16 cellular contexts compared by ENCODE assay signal in the genomic region with DNA sequence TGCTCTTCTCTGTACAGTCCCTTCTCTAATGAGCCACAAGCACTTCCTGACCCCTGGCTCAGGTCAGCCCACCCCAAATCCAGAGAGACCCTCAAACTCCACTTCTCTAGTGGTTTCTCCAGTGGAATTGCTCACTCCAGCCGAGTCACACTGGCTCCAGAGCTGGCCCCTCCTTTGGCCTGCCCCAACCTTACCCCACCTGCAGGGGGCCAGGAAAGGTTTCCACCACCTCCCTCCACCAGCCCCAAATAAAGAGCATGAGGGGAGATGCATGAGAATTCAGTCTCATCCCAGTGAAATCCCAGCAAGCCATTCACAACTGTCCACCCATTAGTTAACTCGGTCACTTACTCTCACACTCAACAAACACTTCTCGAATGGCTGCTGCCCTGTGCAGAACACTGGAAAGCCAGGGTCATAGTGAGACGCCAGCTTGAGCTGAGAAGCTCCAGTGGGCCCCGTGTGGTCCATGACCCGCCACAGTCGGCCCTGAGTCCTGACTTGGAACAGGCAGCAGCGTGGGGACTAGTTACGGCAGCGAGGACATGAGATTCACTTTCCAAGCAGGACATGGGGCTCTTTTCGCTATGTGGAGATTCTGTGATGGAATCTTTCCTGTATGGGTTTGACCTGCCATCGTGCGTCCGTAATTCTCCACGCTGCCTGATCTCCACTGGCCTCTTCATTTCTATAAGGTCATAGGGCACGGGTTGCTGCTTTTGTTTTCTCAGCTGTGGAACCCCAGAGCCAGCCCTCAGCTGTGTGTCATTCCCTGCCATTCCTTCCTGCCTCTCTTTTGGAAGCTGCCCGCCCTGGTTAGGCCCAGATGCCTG. TPM values are rescaled to one million over a fixed set of nuclear protein-coding genes. Genes with fewer than 3 reads are reported as not detected.
DNase-seq lines count a peak whose midpoint lies in the region; ATAC-seq, FAIRE-seq and TF ChIP-seq lines count a peak whose summit lies in the region.
"Had no signal": no experiment of that assay in that cellular context is flagged by ENCODE, and none has a peak within 500 bp of the region (broad histone marks: within the 10 kb centered on the region; RNA-seq: fewer than 3 reads in every experiment).

No MANE protein-coding gene starts in this region.

- H4K20me1 ChIP-seq in keratinocyte (ENCODE audit: control insufficient read depth, extremely low read depth, insufficient read depth, low read length), result no peaks in the 10 kb centered on the region

- H3K27me3 Mint-ChIP-seq in activated CD8-positive, alpha-beta T cell treated with anti-CD3 and anti-CD28 coated beads, Interleukin-2, amount 10 ng/mL, durations not matched to agents 7 days and 5 days (ENCODE audit: low read depth), result no peaks in the 10 kb centered on the region

- intact Hi-C loops in upper lobe of right lung (cut with DNase I), result no loop called here

- CTCF ChIA-PET in AG04450 (lab: Charles Lee), result no interaction called here
- CTCF ChIA-PET in activated CD8-positive, alpha-beta T cell treated with anti-CD3 and anti-CD28 coated beads, Interleukin-2, amount 10 ng/mL, durations not matched to agents 7 days and 5 days (lab: Charles Lee), result interaction anchor here (1.3 kb wide), 1 partner anchor 50 kb away, joined by 4 read pairs; no protein-coding TSS in a partner anchor

- no peak overlapping the region for H3K4me3 Mint-ChIP-seq in activated CD8-positive, alpha-beta T cell treated with anti-CD3 and anti-CD28 coated beads, Interleukin-2, amount 10 ng/mL, durations not matched to agents 7 days and 5 days
- H3K4me3 Mint-ChIP-seq: activated T-cell treated with anti-CD3 and anti-CD28 coated beads, Interleukin-2, amount 50 U/mL, for 72 hours; CD4-positive, CD25-positive, alpha-beta regulatory T cell had no signal

- H3K36me3 ChIP-seq in H7 (replicated peaks; ENCODE audit: control insufficient read depth, insufficient read depth, low read length) (no peaks in the 10 kb centered on the region), keratinocyte (ENCODE audit: control insufficient read depth in 2 of 2, extremely low read depth in 1 of 2, insufficient read depth in 2 of 2, low read length in 2 of 2) (no peaks in the 10 kb centered on the region), upper lobe of right lung (no peaks in the 10 kb centered on the region)
- H3K36me3 ChIP-seq: ascending aorta, ovary had no signal

- no peak overlapping the region for H3K9ac ChIP-seq in keratinocyte (ENCODE audit: control insufficient read depth, extremely low read depth, insufficient read depth, low read length)

- ATAC-seq in activated CD8-positive, alpha-beta T cell treated with anti-CD3 and anti-CD28 coated beads, Interleukin-2, amount 10 ng/mL, durations not matched to agents 7 days and 5 days, result peak; percentile 45
- no peak for ATAC-seq in upper lobe of right lung
- ATAC-seq: activated T-cell treated with anti-CD3 and anti-CD28 coated beads, Interleukin-2, amount 50 U/mL, for 72 hours had no signal

- no peaks in the 10 kb centered on the region for H3K79me2 ChIP-seq in keratinocyte (ENCODE audit: control insufficient read depth, insufficient read depth, low read length)
- H3K79me2 ChIP-seq: hepatocyte had no signal

- no peak overlapping the region for H3K27ac ChIP-seq in AG04450 (ENCODE audit: low read depth, low read length)
- H3K27ac ChIP-seq in keratinocyte (ENCODE audit: control insufficient read depth, insufficient read depth, low read length), result no peak overlapping the region
- H3K27ac ChIP-seq in upper lobe of right lung, result no peak overlapping the region
- H3K27ac ChIP-seq: ascending aorta, ovary had no signal

- H3K4me1 Mint-ChIP-seq in activated CD8-positive, alpha-beta T cell treated with anti-CD3 and anti-CD28 coated beads, Interleukin-2, amount 10 ng/mL, durations not matched to agents 7 days and 5 days (ENCODE audit: low read depth), result peaks cover 29% of the 10 kb centered on the region

- FAIRE-seq in keratinocyte (lab: Jason Lieb, UNC), result no peak
- FAIRE-seq: H54 had no signal

- H3K4me3 ChIP-seq in AG04450 (ENCODE audit: low read depth, low read length) (no peak overlapping the region), H7 (ENCODE audit: insufficient read depth, low read depth, low read length) (no peak overlapping the region), keratinocyte (ENCODE audit: control insufficient read depth in 2 of 3, extremely low read depth in 1 of 3, insufficient read depth in 2 of 3, low read depth in 1 of 3, low read length in 3 of 3) (no peak overlapping the region), upper lobe of right lung (no peak overlapping the region)
- H3K4me3 ChIP-seq: ascending aorta, hepatocyte, ovary had no signal

- dilution Hi-C loops in keratinocyte (cut with MboI; ENCODE audit: extremely low pct_ligation_motif_present, low sequenced_read_pairs), result no loop called here

- H3K36me3 Mint-ChIP-seq in activated CD8-positive, alpha-beta T cell treated with anti-CD3 and anti-CD28 coated beads, Interleukin-2, amount 10 ng/mL, durations not matched to agents 7 days and 5 days (ENCODE audit: low read depth), result no peaks in the 10 kb centered on the region
- H3K36me3 Mint-ChIP-seq: CD4-positive, CD25-positive, alpha-beta regulatory T cell had no signal

- H3K27ac Mint-ChIP-seq in activated CD8-positive, alpha-beta T cell treated with anti-CD3 and anti-CD28 coated beads, Interleukin-2, amount 10 ng/mL, durations not matched to agents 7 days and 5 days, result peak overlapping the region; percentile 16
- H3K27ac Mint-ChIP-seq: activated T-cell treated with anti-CD3 and anti-CD28 coated beads, Interleukin-2, amount 50 U/mL, for 72 hours; CD4-positive, CD25-positive, alpha-beta regulatory T cell had no signal

- POLR2A ChIA-PET in AG04450 (lab: Yijun Ruan, JAX), result no interaction called here
- POLR2A ChIA-PET in activated CD8-positive, alpha-beta T cell treated with anti-CD3 and anti-CD28 coated beads, Interleukin-2, amount 10 ng/mL, durations not matched to agents 7 days and 5 days (lab: Charles Lee), result no interaction called here

- no peak overlapping the region for H3K4me2 ChIP-seq in keratinocyte (ENCODE audit: control insufficient read depth, extremely low read depth, insufficient read depth, low read depth, low read length)

- no peak overlapping the region for H2AFZ ChIP-seq in keratinocyte (ENCODE audit: control insufficient read depth, low read length)
- H2AFZ ChIP-seq: hepatocyte had no signal

- H3K9me1 ChIP-seq in keratinocyte (ENCODE audit: control insufficient read depth, extremely low read depth, insufficient read depth, low read length), result no peaks in the 10 kb centered on the region

- DNase-seq in AG04450 (ENCODE audit: low read depth, low spot score), result no peak
- peak; percentile 76 for DNase-seq in H7
- DNase-seq in activated CD8-positive, alpha-beta T cell treated with anti-CD3 and anti-CD28 coated beads, Interleukin-2, amount 10 ng/mL, durations not matched to agents 7 days and 5 days, result no peak
- DNase-seq in keratinocyte (ENCODE audit: low read depth, low spot score), result no peak
- DNase-seq in NCI-H1436 (lab: John Stamatoyannopoulos, UW), result no peak
- DNase-seq in hypothalamus (lab: John Stamatoyannopoulos, UW), result no peak
- DNase-seq in upper lobe of right lung, result no peak
- DNase-seq in GM19238 (ENCODE audit: insufficient read length, low spot score), result no peak
- DNase-seq: activated T-cell treated with anti-CD3 and anti-CD28 coated beads, Interleukin-2, amount 50 U/mL, for 72 hours; CD4-positive, CD25-positive, alpha-beta regulatory T cell; NCI-H2081; ovary had no signal

- H3K4me1 ChIP-seq in keratinocyte (ENCODE audit: control insufficient read depth, extremely low read depth, insufficient read depth, low read length) (no peaks in the 10 kb centered on the region), upper lobe of right lung (no peaks in the 10 kb centered on the region)
- H3K4me1 ChIP-seq: ascending aorta had no signal

- peak; percentile 33 for TF ChIP-seq CTCF in AG04450 (IDR thresholded peaks at IDR 0.05; ENCODE audit: low read depth, low read length)
- TF ChIP-seq CTCF in keratinocyte (optimal IDR thresholded peaks at IDR 0.05 in 1 of 3, IDR thresholded peaks at IDR 0.05 in 1 of 3, conservative IDR thresholded peaks at IDR 0.05 in 1 of 3; ENCODE audit: extremely low read depth in 1 of 3, insufficient read depth in 2 of 3, low read length in 3 of 3), result peak in 2 of 3 experiments; percentile 12 to 22
- TF ChIP-seq CTCF in upper lobe of right lung (IDR thresholded peaks at IDR 0.05), result no peak

- no peaks in the 10 kb centered on the region for H3K9me3 Mint-ChIP-seq in activated CD8-positive, alpha-beta T cell treated with anti-CD3 and anti-CD28 coated beads, Interleukin-2, amount 10 ng/mL, durations not matched to agents 7 days and 5 days (ENCODE audit: insufficient read depth)
- H3K9me3 Mint-ChIP-seq: activated T-cell treated with anti-CD3 and anti-CD28 coated beads, Interleukin-2, amount 50 U/mL, for 72 hours had no signal

- H3K27me3 ChIP-seq in AG04450 (ENCODE audit: control insufficient read depth, insufficient read depth, low read length) (peaks cover 5% of the 10 kb centered on the region), H7 (ENCODE audit: control insufficient read depth, insufficient read depth, low read length) (no peaks in the 10 kb centered on the region; the same call in 1 of the 2 replicates), keratinocyte (ENCODE audit: control insufficient read depth, extremely low read depth, insufficient read depth, low read length) (peaks cover 40% of the 10 kb centered on the region), upper lobe of right lung (no peaks in the 10 kb centered on the region)
- H3K27me3 ChIP-seq: ascending aorta, hepatocyte, ovary had no signal

- H3K9me3 ChIP-seq in AG04450 (ENCODE audit: control insufficient read depth, insufficient read depth, low read length), result no peaks in the 10 kb centered on the region
- no peaks in the 10 kb centered on the region for H3K9me3 ChIP-seq in keratinocyte (ENCODE audit: control insufficient read depth, low read depth, low read length)
- no peaks in the 10 kb centered on the region for H3K9me3 ChIP-seq in upper lobe of right lung
- H3K9me3 ChIP-seq: ascending aorta, ovary had no signal

RNA-seq across cellular contexts. Expression of a gene that starts 44.2 kb away (rescaled TPM):
- polyA plus RNA-seq in AG04450 (2011; rRNA removed) (0.12 TPM in 1 of 2 replicates, not detected in the other), keratinocyte (0.32 TPM in 1 of 3 replicates, not detected in the others)
- polyA minus RNA-seq in AG04450 (2011; rRNA and poly(A)+ RNA removed), result 0.56 and 0.83 TPM in 2 replicates
- 0.31 TPM in 1 of 2 replicates, not detected in the other for total RNA-seq in H7 (2014; rRNA removed; shearing (Covaris generic))
- total RNA-seq in activated CD8-positive, alpha-beta T cell treated with anti-CD3 and anti-CD28 coated beads, Interleukin-2, amount 10 ng/mL, durations not matched to agents 7 days and 5 days, result not detected
- not detected for polyA plus RNA-seq in keratinocyte (2011; ENCODE audit: low read depth)
- 0.10 and 0.11 TPM in 2 replicates for polyA plus RNA-seq in keratinocyte (2011; cell fraction: cytosol; rRNA removed)
- 0.49 and 0.96 TPM in 2 replicates for polyA plus RNA-seq in keratinocyte (2011; cell fraction: nucleus; rRNA removed)
- not detected in 2 replicates for polyA plus RNA-seq in keratinocyte (2012; ENCODE audit: low replicate concordance)
- polyA minus RNA-seq in keratinocyte, result 0.07 TPM in 1 of 3 replicates, not detected in the others
- polyA minus RNA-seq in keratinocyte (2011; cell fraction: cytosol; rRNA and poly(A)+ RNA removed), result not detected
- polyA minus RNA-seq in keratinocyte (2011; cell fraction: nucleus; rRNA and poly(A)+ RNA removed), result not detected in 2 replicates
- 11.1 TPM for total RNA-seq in upper lobe of right lung
- total RNA-seq: CD4-positive, CD25-positive, alpha-beta regulatory T cell; lung microvascular endothelial cell had no signal
- polyA plus RNA-seq: CD4-positive, CD25-positive, alpha-beta regulatory T cell had no signal
